Comparison of ENCODE assay signal across 21 cellular contexts in the genomic region with DNA sequence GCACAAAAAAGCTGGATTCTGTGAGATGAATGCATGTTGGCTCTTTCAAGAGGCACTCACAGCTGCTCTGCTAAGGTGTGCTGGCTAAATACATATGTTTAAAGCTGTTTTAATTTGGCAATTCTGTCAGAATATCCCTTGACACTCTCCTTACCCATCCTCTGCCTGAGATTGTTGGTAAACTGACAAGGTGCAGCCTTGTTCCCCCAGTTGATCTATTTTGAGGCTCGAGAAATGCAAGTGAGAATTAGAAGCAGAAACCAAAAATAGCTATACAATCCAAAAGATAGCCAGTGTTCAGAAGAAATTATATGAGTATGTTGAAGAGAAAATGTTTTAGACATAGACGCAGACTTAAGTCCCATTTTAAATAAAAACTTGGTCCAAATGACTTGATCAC.
"Had no signal": no experiment of that assay in that cellular context is flagged by ENCODE, and none has a peak within 500 bp of the region (broad histone marks: within the 10 kb centered on the region; RNA-seq: fewer than 3 reads in every experiment).

No MANE protein-coding gene starts in this region.

- H3K9me3 ChIP-seq: gastroesophageal sphincter, testis, tibial nerve, upper lobe of right lung, vagina had no signal

- H3K4me3 ChIP-seq: esophagus squamous epithelium, gastroesophageal sphincter, spleen, testis, tibial nerve, upper lobe of right lung, vagina had no signal

- H3K27ac Mint-ChIP-seq: natural killer cell; stimulated activated memory B cell treated with anti-CD40 and anti-IgM and Interleukin-4, amounts not matched to agents 10 μg/mL and 1 μg/mL and 100 μg/mL, for 72 hours; stimulated activated naive CD8-positive, alpha-beta T cell treated with anti-CD3 and anti-CD28 coated beads, Interleukin-15, Interleukin-2, amounts not matched to agents 100 ng/mL and 50 ng/mL, for 24 hours had no signal

- H3K36me3 Mint-ChIP-seq: stimulated activated memory B cell treated with anti-CD40 and anti-IgM and Interleukin-4, amounts not matched to agents 10 μg/mL and 1 μg/mL and 100 μg/mL, for 72 hours had no signal

- DNase-seq: cortex of kidney; esophagus squamous epithelium; foreskin fibroblast; glutamatergic neuron; mammary epithelial cell; natural killer cell; posterior cingulate gyrus; spleen; stimulated activated CD4-positive, alpha-beta T cell treated with anti-CD3 and anti-CD28 coated beads, Interleukin-15, amount 100 ng/mL, for 24 hours; stimulated activated CD4-positive, alpha-beta T cell treated with anti-CD3 and anti-CD28 coated beads, Interleukin-1b, Interleukin-23, amount 100 ng/mL, for 48 hours; stimulated activated CD4-positive, alpha-beta T cell treated with anti-CD3 and anti-CD28 coated beads, Interleukin-4, amount 100 ng/mL, for 24 hours; testis; upper lobe of right lung had no signal

- H3K9me3 Mint-ChIP-seq: neural crest cell; stimulated activated memory B cell treated with anti-CD40 and anti-IgM and Interleukin-4, amounts not matched to agents 10 μg/mL and 1 μg/mL and 100 μg/mL, for 72 hours had no signal

- H3K27me3 ChIP-seq: esophagus squamous epithelium, gastroesophageal sphincter, spleen, testis, tibial nerve, upper lobe of right lung, vagina had no signal

- H3K4me1 ChIP-seq: esophagus squamous epithelium, gastroesophageal sphincter, spleen, testis, tibial nerve, upper lobe of right lung, vagina had no signal

- H3K27me3 Mint-ChIP-seq: stimulated activated memory B cell treated with anti-CD40 and anti-IgM and Interleukin-4, amounts not matched to agents 10 μg/mL and 1 μg/mL and 100 μg/mL, for 72 hours; stimulated activated naive CD8-positive, alpha-beta T cell treated with anti-CD3 and anti-CD28 coated beads, Interleukin-15, Interleukin-2, amounts not matched to agents 100 ng/mL and 50 ng/mL, for 24 hours had no signal

- H3K4me3 Mint-ChIP-seq: natural killer cell; neural crest cell; stimulated activated memory B cell treated with anti-CD40 and anti-IgM and Interleukin-4, amounts not matched to agents 10 μg/mL and 1 μg/mL and 100 μg/mL, for 72 hours; stimulated activated naive CD8-positive, alpha-beta T cell treated with anti-CD3 and anti-CD28 coated beads, Interleukin-15, Interleukin-2, amounts not matched to agents 100 ng/mL and 50 ng/mL, for 24 hours had no signal

- ATAC-seq: gastroesophageal sphincter; left lobe of liver; natural killer cell; sciatic nerve; stimulated activated memory B cell treated with anti-CD40 and anti-IgM and Interleukin-4, amounts not matched to agents 10 μg/mL and 1 μg/mL and 100 μg/mL, for 72 hours; upper lobe of right lung had no signal

- H3K36me3 ChIP-seq: esophagus squamous epithelium, gastroesophageal sphincter, spleen, tibial nerve, upper lobe of right lung, vagina had no signal

- H3K27ac ChIP-seq: esophagus squamous epithelium, gastroesophageal sphincter, spleen, testis, tibial nerve, upper lobe of right lung, vagina had no signal

- H3K4me1 Mint-ChIP-seq: natural killer cell; neural crest cell; stimulated activated memory B cell treated with anti-CD40 and anti-IgM and Interleukin-4, amounts not matched to agents 10 μg/mL and 1 μg/mL and 100 μg/mL, for 72 hours had no signal
